12 cellular contexts compared by ENCODE assay signal in genomic region chr9:113885183-113886002, GRCh38. TPM values are rescaled to one million over a fixed set of nuclear protein-coding genes. Genes with fewer than 3 reads are reported as not detected.
A peak's percentile ranks its signal among the peaks of the same experiment; 100 is the strongest.
DNase-seq lines count a peak whose midpoint lies in the region; ATAC-seq, FAIRE-seq and TF ChIP-seq lines count a peak whose summit lies in the region.
"Had no signal": no experiment of that assay in that cellular context is flagged by ENCODE, and none has a peak within 500 bp of the region (broad histone marks: within the 10 kb centered on the region; RNA-seq: fewer than 3 reads in every experiment).

No MANE protein-coding gene starts in this region.

- H3K4me3 ChIP-seq in HCT116 (replicated peaks in 1 of 2; ENCODE audit: low read depth in 1 of 2, low read length in 2 of 2) (no peak overlapping the region), HepG2 (replicated peaks in 1 of 3; ENCODE audit: insufficient read depth in 1 of 3, low read depth in 2 of 3, low read length in 3 of 3) (no peak overlapping the region), spleen (peak overlapping the region in 2 of 8 donors; percentile 11 to 54)

- peaks cover 3% of the 10 kb centered on the region for H3K9me3 Mint-ChIP-seq in activated T-helper 17 cell treated with anti-CD3 and anti-CD28 coated beads, Interleukin-2, amount 50 U/mL, for 72 hours

- BruUV-seq in HCT116 (replicated peaks; lab: Mats Ljungman, UMichigan) (no TSS peak), HepG2 (replicated peaks; lab: Mats Ljungman, UMichigan) (no TSS peak)

- no peak for FAIRE-seq in HepG2 (lab: Jason Lieb, UNC)

- H2AFZ ChIP-seq in HCT116 (ENCODE audit: low read depth, low read length, poor library complexity, severe bottlenecking) = no peak overlapping the region
- no peak overlapping the region for H2AFZ ChIP-seq in HepG2 (ENCODE audit: low read length)

- in situ Hi-C loops in HepG2 (cut with HindIII; ENCODE audit: extremely low pct_ligation_motif_present, low pct_unique_long_range_greater_than_20kb) (no loop called here), G401 (cut with HindIII; ENCODE audit: low sequenced_read_pairs) (no loop called here)

- RAD21 ChIA-PET in HCT116 (lab: Charles Lee; ENCODE audit: low non-redundant PET in 1 of 2, low total read pairs in 2 of 2, uncharacterized antibody in 2 of 2, unreplicated experiment in 2 of 2) = no interaction called here

- H3K27me3 ChIP-seq in HCT116 (ENCODE audit: insufficient read depth, low read length) = no peaks in the 10 kb centered on the region
- H3K27me3 ChIP-seq in HepG2 (ENCODE audit: control insufficient read depth in 1 of 2, insufficient read depth in 2 of 2, low read length in 2 of 2) = peaks cover 0 to 12% of the 10 kb centered on the region in 2 experiments; a peak in 1 of 5 replicates
- H3K27me3 ChIP-seq in spleen (replicated peaks in 1 of 7) = no peaks in the 10 kb centered on the region

- peak overlapping the region; percentile 61 for H3K4me3 Mint-ChIP-seq in activated T-helper 17 cell treated with anti-CD3 and anti-CD28 coated beads, Interleukin-2, amount 50 U/mL, for 72 hours

- POLR2A ChIA-PET in HCT116 (lab: Charles Lee) (no interaction called here), HepG2 (lab: Yijun Ruan, JAX) (no interaction called here)

- H3K27ac Mint-ChIP-seq in activated T-helper 17 cell treated with anti-CD3 and anti-CD28 coated beads, Interleukin-2, amount 50 U/mL, for 72 hours = no peak overlapping the region

- H3K4me2 ChIP-seq in HCT116 (ENCODE audit: low read length) (peak overlapping the region; percentile 46), HepG2 (ENCODE audit: low read depth, low read length) (no peak overlapping the region)

- H3K9me3 ChIP-seq in HCT116 (ENCODE audit: control insufficient read depth in 1 of 2, insufficient read depth in 1 of 2, low read depth in 1 of 2, low read length in 2 of 2) = no peaks in the 10 kb centered on the region
- no peaks in the 10 kb centered on the region for H3K9me3 ChIP-seq in HepG2 (ENCODE audit: low read length)
- H3K9me3 ChIP-seq in spleen = peaks cover 0 to 7% (median 3%) of the 10 kb centered on the region in 8 donors

- TF ChIP-seq RAD21 in HCT116 (IDR thresholded peaks at IDR 0.05; ENCODE audit: low read depth) = no peak
- no peak for TF ChIP-seq RAD21 in HepG2 (CRISPR knock-in tag; IDR thresholded peaks at IDR 0.05)

- H3K27me3 Mint-ChIP-seq in activated T-helper 17 cell treated with anti-CD3 and anti-CD28 coated beads, Interleukin-2, amount 50 U/mL, for 72 hours = peaks cover 3% of the 10 kb centered on the region

- H3K27ac ChIP-seq in HCT116 (ENCODE audit: low read depth, low read length) (no peak overlapping the region), HepG2 (ENCODE audit: extremely low read length, insufficient read depth, low read length) (no peak overlapping the region), spleen (peak overlapping the region in 7 of 8 donors; percentile 49 to 78 (median 64))

- H3K9ac ChIP-seq in HCT116 (ENCODE audit: low read length) (no peak overlapping the region), HepG2 (ENCODE audit: insufficient read depth, low read depth, low read length) (no peak overlapping the region)

- peaks cover 4% of the 10 kb centered on the region for H3K4me1 Mint-ChIP-seq in activated T-helper 17 cell treated with anti-CD3 and anti-CD28 coated beads, Interleukin-2, amount 50 U/mL, for 72 hours

- no peak for TF ChIP-seq EP300 in HepG2 (IDR thresholded peaks at IDR 0.05; ENCODE audit: low read depth in 2 of 2, low read length in 2 of 2)
- TF ChIP-seq EP300 in HepG2 (CRISPR knock-in tag; IDR thresholded peaks at IDR 0.05; ENCODE audit: borderline replicate concordance) = no peak

- H3K4me1 ChIP-seq in HCT116 (ENCODE audit: control insufficient read depth in 1 of 2, insufficient read depth in 2 of 2, low read length in 2 of 2) = peaks cover 12 to 15% of the 10 kb centered on the region in 2 experiments; a peak in 3 of 4 replicates
- H3K4me1 ChIP-seq in HepG2 (ENCODE audit: insufficient read depth, low read length) = no peaks in the 10 kb centered on the region
- peaks cover 6 to 43% (median 28%) of the 10 kb centered on the region in 6 donors for H3K4me1 ChIP-seq in spleen

- intact Hi-C loops in HCT116 (cut with micrococcal nuclease) (no loop called here), HepG2 (cut with micrococcal nuclease; ENCODE audit: unreplicated experiment) (no loop called here), spleen (cut with DNase I; ENCODE audit: low total_unique reads) (loop anchor here (10.0 kb wide), 1 partner anchor 109 kb away; no protein-coding TSS in a partner anchor)

- CTCF ChIA-PET in HCT116 (lab: Charles Lee) (no interaction called here), HepG2 (lab: Yijun Ruan, JAX; ENCODE audit: low intra/inter-chr PET ratio, low total read pairs) (no interaction called here)

- no peaks in the 10 kb centered on the region for H3K9me2 ChIP-seq in HCT116 (ENCODE audit: insufficient read depth)

- 45% methylated on average over 8 of the region's 8 CpGs for WGBS in HepG2 (ENCODE audit: low lambda C conversion rate)
- WGBS in spleen, 5 donors = 67 to 81% (median 73%) methylated on average over 8 of the region's 8 CpGs

- no peak for DNase-seq in HCT116 (ENCODE audit: low read depth, low spot score)
- no peak for DNase-seq in HepG2 (ENCODE audit: low spot score)
- DNase-seq in spleen = no peak
- DNase-seq in kidney tubule cell (ENCODE audit: low spot score) = no peak
- DNase-seq in MV-4-11 (lab: John Stamatoyannopoulos, UW) = no peak
- DNase-seq in G401 (ENCODE audit: low spot score) = no peak
- DNase-seq: cortex of kidney, head of caudate nucleus, midbrain, NCI-H345, SHP77 had no signal

- peaks cover 11% of the 10 kb centered on the region for H3K79me2 ChIP-seq in HCT116 (ENCODE audit: insufficient read depth, low read length)
- no peaks in the 10 kb centered on the region for H3K79me2 ChIP-seq in HepG2 (ENCODE audit: insufficient read depth, low read length)

- no peak for TF ChIP-seq POLR2A in HCT116 (IDR thresholded peaks at IDR 0.05; ENCODE audit: borderline replicate concordance, extremely low read depth, insufficient read depth, insufficient read length)
- TF ChIP-seq POLR2A in HepG2 (IDR thresholded peaks at IDR 0.05; ENCODE audit: insufficient read depth in 1 of 2, low read depth in 2 of 2, low read length in 2 of 2) = no peak
- no peak for TF ChIP-seq POLR2A in spleen (IDR thresholded peaks at IDR 0.05)

- H4K20me1 ChIP-seq in HCT116 (ENCODE audit: insufficient read depth) (no peaks in the 10 kb centered on the region), HepG2 (ENCODE audit: insufficient read depth, low read length) (no peaks in the 10 kb centered on the region)

- no peaks in the 10 kb centered on the region for H3K36me3 Mint-ChIP-seq in activated T-helper 17 cell treated with anti-CD3 and anti-CD28 coated beads, Interleukin-2, amount 50 U/mL, for 72 hours (ENCODE audit: low read depth)

- ATAC-seq in HCT116 (no peak), HepG2 (no peak)
- no peak for ATAC-seq in activated T-helper 17 cell treated with anti-CD3 and anti-CD28 coated beads, Interleukin-2, amount 50 U/mL, for 72 hours (replicated peaks)

- no peak for TF ChIP-seq CTCF in HCT116 (IDR thresholded peaks at IDR 0.05 in 2 of 3, conservative IDR thresholded peaks at IDR 0.05 in 1 of 3; ENCODE audit: borderline replicate concordance in 1 of 3, insufficient read depth in 1 of 3, low read depth in 2 of 3, low read length in 2 of 3)
- no peak for TF ChIP-seq CTCF in HepG2 (CRISPR knock-in tag; IDR thresholded peaks at IDR 0.05)
- TF ChIP-seq CTCF in spleen (IDR thresholded peaks at IDR 0.05 in 8 of 11, conservative IDR thresholded peaks at IDR 0.05 in 3 of 11) = no peak

- H3K36me3 ChIP-seq in HCT116 (ENCODE audit: control insufficient read depth in 1 of 2, insufficient read depth in 2 of 2, low read length in 2 of 2) = no peaks in the 10 kb centered on the region; a peak in 1 of 4 replicates
- H3K36me3 ChIP-seq in HepG2 (replicated peaks in 1 of 2; ENCODE audit: control insufficient read depth in 1 of 2, insufficient read depth in 2 of 2, low read length in 2 of 2) = no peaks in the 10 kb centered on the region
- H3K36me3 ChIP-seq in spleen = peaks cover 0 to 3% (median 0%) of the 10 kb centered on the region in 6 donors

TF ChIP-seq in HCT116, 20 proteins besides CTCF, POLR2A, EP300 and RAD21 (continues in another document):
- TF ChIP-seq FOSL1 (IDR thresholded peaks at IDR 0.05; ENCODE audit: low read depth) = peak; percentile 4; the same call in 1 of the 2 replicates

TF ChIP-seq in HepG2, 621 proteins besides CTCF, POLR2A, EP300 and RAD21 (continues in another document):
- TF ChIP-seq MAFF (IDR thresholded peaks at IDR 0.05; ENCODE audit: low read depth, low read length) (peak; percentile 38; the same call in 1 of the 2 replicates), ZNF230 (CRISPR knock-in tag; IDR thresholded peaks at IDR 0.05) (no peak)

RNA-seq across cellular contexts. Expression of gene ZNF618, which starts 9.3 kb away (rescaled TPM):
- total RNA-seq in HCT116 (2021; ENCODE audit: unreplicated experiment) (13.5 TPM), HepG2 (2016; rRNA removed; fragmentation: Illumina TruSeq; extraction: Trizol) (0.06 and 0.07 TPM in 2 replicates), spleen (10 to 100 TPM in 4 of 7 donors, 1 to 10 TPM in 3; 5.2 to 14.8 (median 10.9) TPM)
- polyA plus RNA-seq in HCT116 (2012) = 7.1 and 7.5 TPM in 2 replicates
- under 1 TPM in 1 of 2 donors, not detected in 1; 0.04 TPM for total RNA-seq in activated T-helper 17 cell treated with anti-CD3 and anti-CD28 coated beads, Interleukin-2, amount 50 U/mL, for 72 hours
- total RNA-seq in HepG2 (2016; cell fraction: cytosol; rRNA removed; fragmentation: Illumina TruSeq; extraction: Trizol; ENCODE audit: low read depth) = not detected in 2 replicates
- 0.03 and 0.09 TPM in 2 replicates for total RNA-seq in HepG2 (2016; cell fraction: insoluble cytoplasmic fraction; rRNA removed; fragmentation: Illumina TruSeq; extraction: Trizol)
- 0.03 and 0.19 TPM in 2 replicates for total RNA-seq in HepG2 (2016; cell fraction: membrane; rRNA removed; fragmentation: Illumina TruSeq; extraction: Trizol)
- 0.16 and 0.25 TPM in 2 replicates for total RNA-seq in HepG2 (2016; cell fraction: nucleus; rRNA removed; fragmentation: Illumina TruSeq; extraction: Trizol)
- polyA plus RNA-seq in HepG2 (2011; rRNA removed) (0.05 and 0.07 TPM in 2 replicates), spleen (1 to 10 TPM in 2 of 3 donors, under 1 TPM in 1; 0.58 to 2.4 (median 1.0) TPM)
- polyA plus RNA-seq in HepG2 (2011; cell fraction: cytosol; rRNA removed) = 0.08 and 0.17 TPM in 2 replicates
- 0.24 and 0.35 TPM in 2 replicates for polyA plus RNA-seq in HepG2 (2011; cell fraction: nucleus; rRNA removed)
- polyA plus RNA-seq in HepG2 (2012) = 0.03 and 0.04 TPM in 2 replicates
- 0.02 and 0.08 TPM in 2 replicates for polyA plus RNA-seq in HepG2 (2016; cell fraction: cytosol; fragmentation: Illumina TruSeq; extraction: Trizol; ENCODE audit: low read depth)
- 0.08 and 0.09 TPM in 2 replicates for polyA plus RNA-seq in HepG2 (2016; cell fraction: insoluble cytoplasmic fraction; fragmentation: Illumina TruSeq; extraction: Trizol; ENCODE audit: low read depth)
- 0.08 and 0.14 TPM in 2 replicates for polyA plus RNA-seq in HepG2 (2016; cell fraction: membrane; fragmentation: Illumina TruSeq; extraction: Trizol; ENCODE audit: low read depth)
- polyA plus RNA-seq in HepG2 (2016; cell fraction: nucleus; fragmentation: Illumina TruSeq; extraction: Trizol; ENCODE audit: insufficient read depth, low read depth) = 0.11 and 0.51 TPM in 2 replicates
- polyA minus RNA-seq in HepG2 (2011; rRNA and poly(A)+ RNA removed; ENCODE audit: low replicate concordance) = 0.32 and 0.61 TPM in 2 replicates
- polyA minus RNA-seq in HepG2 (2011; cell fraction: cytosol; rRNA and poly(A)+ RNA removed) = 0.10 TPM in 1 of 2 replicates, not detected in the other
- 0.13 and 0.25 TPM in 2 replicates for polyA minus RNA-seq in HepG2 (2011; cell fraction: nucleus; rRNA and poly(A)+ RNA removed)
- 3.8 and 6.1 TPM in 2 replicates for total RNA-seq in G401 (2014; rRNA removed; shearing (Covaris generic))

Comparison
In these comparisons a context has a peak if more than half of its experiments do, and no peak if none do; other contexts are left out.
1. H3K27ac ChIP-seq: peak in spleen (7 of 8); none in HCT116 (single experiment) and HepG2 (single experiment).
2. Of the 20 proteins assayed by ChIP-seq in both HepG2 and HCT116: peak only in HepG2: none; only in HCT116: FOSL1; in both: none; in neither: 19.